Comparison of ENCODE assay signal across 3 cellular contexts in genomic region chr3:58011580-58011979, GRCh38.
A peak's percentile ranks its signal among the peaks of the same experiment; 100 is the strongest.
TF ChIP-seq lines count a peak whose summit lies in the region.

No MANE protein-coding gene starts in this region.

TF ChIP-seq in HCT116, 20 proteins besides CTCF, POLR2A, EP300 and RAD21:
- no peak for TF ChIP-seq SIN3A (IDR thresholded peaks at IDR 0.05; ENCODE audit: low read depth)
- TF ChIP-seq FOSL1 (IDR thresholded peaks at IDR 0.05; ENCODE audit: low read depth) = no peak

TF ChIP-seq in K562, 482 proteins besides CTCF, POLR2A, EP300 and RAD21:
- peak; percentile 53; the same call in 1 of the 2 replicates for TF ChIP-seq PKNOX1 (IDR thresholded peaks at IDR 0.05)
- no peak for TF ChIP-seq ERF (CRISPR knock-in tag; IDR thresholded peaks at IDR 0.05)
- TF ChIP-seq ELF4 (CRISPR knock-in tag; IDR thresholded peaks at IDR 0.05) = no peak
- TF ChIP-seq ZBTB7A (IDR thresholded peaks at IDR 0.05; ENCODE audit: borderline replicate concordance, control insufficient read depth, low read depth, low read length) = no peak

TF ChIP-seq in HepG2, 621 proteins besides CTCF, POLR2A, EP300 and RAD21:
- TF ChIP-seq SPEN (CRISPR knock-in tag; IDR thresholded peaks at IDR 0.05; ENCODE audit: low read depth) = no peak
- no peak for TF ChIP-seq TAF1 (CRISPR knock-in tag; IDR thresholded peaks at IDR 0.05)
- TF ChIP-seq ZNF703 (CRISPR knock-in tag; IDR thresholded peaks at IDR 0.05; ENCODE audit: borderline replicate concordance) = no peak
- no peak for TF ChIP-seq NR2F1 (CRISPR knock-in tag; IDR thresholded peaks at IDR 0.05)
